ENCODE assay signal across 17 cellular contexts in the genomic region with DNA sequence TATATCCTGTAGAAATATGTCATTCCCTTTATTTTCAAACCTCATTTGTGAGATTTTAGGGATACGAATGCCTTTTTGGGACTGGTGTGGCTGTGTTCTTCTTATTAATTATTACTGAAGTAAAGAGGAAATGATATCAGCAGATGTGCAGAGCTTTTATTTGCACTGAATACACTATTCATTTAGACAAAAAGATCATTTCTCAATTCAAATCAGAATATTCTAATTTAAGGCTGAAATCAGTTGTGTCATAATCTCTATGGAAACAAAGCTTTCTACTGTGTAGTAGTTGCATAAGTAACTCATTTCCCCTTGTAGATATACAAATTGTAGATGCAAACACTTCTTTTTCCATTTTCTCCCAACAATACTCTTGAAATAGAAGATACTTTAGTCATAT. TPM values are rescaled to one million over a fixed set of nuclear protein-coding genes. Genes with fewer than 3 reads are reported as not detected.
DNase-seq lines count a peak whose midpoint lies in the region; ATAC-seq and TF ChIP-seq lines count a peak whose summit lies in the region.
"Had no signal": no experiment of that assay in that cellular context is flagged by ENCODE, and none has a peak within 500 bp of the region (broad histone marks: within the 10 kb centered on the region; RNA-seq: fewer than 3 reads in every experiment).

No MANE protein-coding gene starts in this region.

- in situ Hi-C loops in SK-MEL-5 (cut with HindIII; ENCODE audit: low pct_unique_long_range_greater_than_20kb, low sequenced_read_pairs) = no loop called here

- H3K27ac Mint-ChIP-seq in activated T-cell treated with anti-CD3 and anti-CD28 coated beads, Interleukin-2, amount 50 U/mL, for 72 hours = peak overlapping the region; percentile 19
- H3K27ac Mint-ChIP-seq in activated T-cell treated with anti-CD3 and anti-CD28 coated beads, Interleukin-2, amount 50 U/mL, for 24 hours = no peak overlapping the region
- H3K27ac Mint-ChIP-seq: B cell had no signal

- TF ChIP-seq EP300 in tibial nerve (IDR thresholded peaks at IDR 0.05) = no peak

- H3K9me3 ChIP-seq in tibial nerve = no peaks in the 10 kb centered on the region

- TF ChIP-seq POLR2A in tibial nerve (IDR thresholded peaks at IDR 0.05) = no peak

- H3K27me3 ChIP-seq in layer of hippocampus (ENCODE audit: control insufficient read depth, insufficient read depth, low read length) (no peaks in the 10 kb centered on the region), tibial nerve (no peaks in the 10 kb centered on the region)

- H3K4me1 ChIP-seq in tibial nerve = peaks cover 0 to 30% (median 16%) of the 10 kb centered on the region in 4 donors

- H3K27me3 Mint-ChIP-seq in activated T-cell treated with anti-CD3 and anti-CD28 coated beads, Interleukin-2, amount 50 U/mL, for 72 hours (ENCODE audit: low read depth) = no peaks in the 10 kb centered on the region
- H3K27me3 Mint-ChIP-seq in activated T-cell treated with anti-CD3 and anti-CD28 coated beads, Interleukin-2, amount 50 U/mL, for 24 hours = no peaks in the 10 kb centered on the region
- H3K27me3 Mint-ChIP-seq: B cell had no signal

- H3K4me3 Mint-ChIP-seq in activated T-cell treated with anti-CD3 and anti-CD28 coated beads, Interleukin-2, amount 50 U/mL, for 72 hours = no peak overlapping the region
- no peak overlapping the region for H3K4me3 Mint-ChIP-seq in activated T-cell treated with anti-CD3 and anti-CD28 coated beads, Interleukin-2, amount 50 U/mL, for 24 hours
- H3K4me3 Mint-ChIP-seq: B cell had no signal

- WGBS in tibial nerve, 2 donors = 53 to 57% methylated on average over 1 of the region's 1 CpG

- no peak overlapping the region for H3K4me3 ChIP-seq in tibial nerve
- H3K4me3 ChIP-seq: GM23248 had no signal

- DNase-seq in activated T-cell treated with anti-CD3 and anti-CD28 coated beads, Interleukin-2, amount 50 U/mL, for 72 hours = no peak
- no peak for DNase-seq in activated T-cell treated with anti-CD3 and anti-CD28 coated beads, Interleukin-2, amount 50 U/mL, for 24 hours
- DNase-seq in SK-MEL-5 (ENCODE audit: low read depth, low spot score) = peak; percentile 33
- DNase-seq in tibial nerve (ENCODE audit: low spot score in 2 of 2) = no peak
- DNase-seq in NCI-H2227 (lab: John Stamatoyannopoulos, UW; ENCODE audit: unreplicated experiment) = no peak
- DNase-seq in effector CD4-positive, alpha-beta T cell = no peak
- DNase-seq: ACHN, GM23248, NCI-H1092 treated with DMSO at 0.1 percent for 48 hours, NCI-H1694, NCI-H446 treated with DMSO at 0.1 percent for 48 hours, NCI-H774, OCI-M1, RPMI8226 had no signal

- no peaks in the 10 kb centered on the region for H3K36me3 ChIP-seq in tibial nerve

- H3K4me1 Mint-ChIP-seq in activated T-cell treated with anti-CD3 and anti-CD28 coated beads, Interleukin-2, amount 50 U/mL, for 72 hours (ENCODE audit: low read depth) = peaks cover 9% of the 10 kb centered on the region
- H3K4me1 Mint-ChIP-seq in activated T-cell treated with anti-CD3 and anti-CD28 coated beads, Interleukin-2, amount 50 U/mL, for 24 hours (ENCODE audit: low read depth) = peaks cover 30% of the 10 kb centered on the region

- ATAC-seq in activated T-cell treated with anti-CD3 and anti-CD28 coated beads, Interleukin-2, amount 50 U/mL, for 72 hours (replicated peaks in 1 of 2) = no peak
- ATAC-seq in HG03280 (IDR thresholded peaks at IDR 0.05; ENCODE audit: unreplicated experiment) = no peak

- no peaks in the 10 kb centered on the region for H3K9me3 Mint-ChIP-seq in activated T-cell treated with anti-CD3 and anti-CD28 coated beads, Interleukin-2, amount 50 U/mL, for 72 hours
- H3K9me3 Mint-ChIP-seq in activated T-cell treated with anti-CD3 and anti-CD28 coated beads, Interleukin-2, amount 50 U/mL, for 24 hours = no peaks in the 10 kb centered on the region

- H3K27ac ChIP-seq in layer of hippocampus (ENCODE audit: low read depth, low read length) (peak overlapping the region; percentile 86), tibial nerve (peak overlapping the region in 3 of 4 donors; percentile 1 to 69 (median 39))
- H3K27ac ChIP-seq: GM23248 had no signal

- H3K36me3 Mint-ChIP-seq in activated T-cell treated with anti-CD3 and anti-CD28 coated beads, Interleukin-2, amount 50 U/mL, for 72 hours (ENCODE audit: insufficient read depth in 2 of 2) = no peaks in the 10 kb centered on the region
- H3K36me3 Mint-ChIP-seq in activated T-cell treated with anti-CD3 and anti-CD28 coated beads, Interleukin-2, amount 50 U/mL, for 24 hours (ENCODE audit: low read depth) = no peaks in the 10 kb centered on the region

- TF ChIP-seq CTCF in tibial nerve (IDR thresholded peaks at IDR 0.05) = no peak

RNA-seq across cellular contexts. Expression of a gene that starts 56.0 kb away (rescaled TPM):
- total RNA-seq in activated T-cell treated with anti-CD3 and anti-CD28 coated beads, Interleukin-2, amount 50 U/mL, for 72 hours = 10 to 100 TPM; 31.6 to 37.7 TPM
- 24.0 and 25.9 TPM in 2 replicates for total RNA-seq in SK-MEL-5 (2014; rRNA removed; shearing (Covaris generic))
- polyA plus RNA-seq in SK-MEL-5 (2015; cell fraction: cytosol; rRNA removed) = 28.2 and 37.6 TPM in 2 replicates
- 91.2 and 92.8 TPM in 2 replicates for polyA plus RNA-seq in SK-MEL-5 (2015; cell fraction: nucleus; rRNA removed)
- 100 to 1,000 TPM in 1 of 4 donors, 10 to 100 TPM in 3; 49.4 to 108 (median 64.3) TPM for total RNA-seq in tibial nerve
